Comparison of ENCODE assay signal across 27 cellular contexts in the genomic region with DNA sequence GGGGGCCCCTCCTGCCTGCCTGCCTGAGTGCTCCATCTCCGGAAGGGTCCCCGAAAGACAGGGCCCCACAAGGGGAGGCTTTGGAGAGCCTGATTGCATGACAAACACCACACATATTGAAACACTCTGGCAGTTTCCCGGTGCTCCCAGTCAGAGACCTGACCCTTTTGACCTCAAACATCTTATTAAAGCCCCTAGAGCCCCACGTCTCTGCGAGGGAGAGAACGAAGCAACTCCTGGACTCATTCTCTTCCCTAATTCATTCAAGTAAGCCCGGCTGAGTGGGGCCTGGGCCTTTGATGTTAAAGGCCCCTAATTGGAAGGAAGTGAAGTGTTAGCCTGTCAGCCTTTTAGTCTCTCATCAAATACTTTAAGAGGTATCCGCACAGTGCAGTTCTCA.
DNase-seq lines count a peak whose midpoint lies in the region; ATAC-seq lines count a peak whose summit lies in the region.
"Had no signal": no experiment of that assay in that cellular context is flagged by ENCODE, and none has a peak within 500 bp of the region (broad histone marks: within the 10 kb centered on the region; RNA-seq: fewer than 3 reads in every experiment).

No MANE protein-coding gene starts in this region.

- peak overlapping the region; percentile 10 for H3K4me2 ChIP-seq in mesenchymal stem cell (ENCODE audit: low read length, poor library complexity, severe bottlenecking)
- H3K4me2 ChIP-seq: KMS-11 had no signal

- 1 to 2% methylated on average over 8 of the region's 8 CpGs for WGBS in ectodermal cell, 2 experiments
- WGBS in mesenchymal stem cell = 12% methylated on average over 4 of the region's 8 CpGs

- H3K4ac ChIP-seq in mesenchymal stem cell (ENCODE audit: low read depth in 1 of 2, low read length in 2 of 2) = no peak overlapping the region

- no peak overlapping the region for H3K27ac Mint-ChIP-seq in immature natural killer cell
- H3K27ac Mint-ChIP-seq: activated CD4-positive, alpha-beta T cell treated with anti-CD3 and anti-CD28 coated beads, Interleukin-2, amount 10 ng/mL, durations not matched to agents 24 days and 14 days; activated CD8-positive, alpha-beta memory T cell treated with anti-CD3 and anti-CD28 coated beads, Interleukin-2, amount 10 ng/mL, durations not matched to agents 7 days and 5 days; activated naive CD4-positive, alpha-beta T cell treated with anti-CD3 and anti-CD28 coated beads for 36 hours; activated T-cell treated with anti-CD3 and anti-CD28 coated beads, Interleukin-2, amount 50 U/mL, for 72 hours; CD4-positive, CD25-positive, alpha-beta regulatory T cell; naive thymus-derived CD8-positive, alpha-beta T cell; T-helper 2 cell treated with Interferon-gamma antibody and Interleukin-4, amounts not matched to agents 5 μg/mL and 100 μg/mL, for 36 hours had no signal

- H3K23ac ChIP-seq in mesenchymal stem cell (ENCODE audit: low read length in 2 of 2) = no peak overlapping the region

- no peaks in the 10 kb centered on the region for H3K36me3 Mint-ChIP-seq in immature natural killer cell
- H3K36me3 Mint-ChIP-seq: activated CD8-positive, alpha-beta memory T cell treated with anti-CD3 and anti-CD28 coated beads, Interleukin-2, amount 10 ng/mL, durations not matched to agents 7 days and 5 days; CD4-positive, CD25-positive, alpha-beta regulatory T cell; naive thymus-derived CD8-positive, alpha-beta T cell had no signal

- no peak for ATAC-seq in HG02938 (IDR thresholded peaks at IDR 0.05; ENCODE audit: unreplicated experiment)
- ATAC-seq: activated CD8-positive, alpha-beta memory T cell treated with anti-CD3 and anti-CD28 coated beads, Interleukin-2, amount 10 ng/mL, durations not matched to agents 7 days and 5 days; activated T-cell treated with anti-CD3 and anti-CD28 coated beads, Interleukin-2, amount 50 U/mL, for 72 hours; HCT116; naive thymus-derived CD8-positive, alpha-beta T cell; SK-N-SH treated with all-trans-retinoic acid at 6 μM for 48 hours had no signal

- H2BK12ac ChIP-seq in mesenchymal stem cell (ENCODE audit: low read length in 2 of 2) = no peak overlapping the region

- H3K9me3 ChIP-seq in ectodermal cell (ENCODE audit: control insufficient read depth, low read length) = no peaks in the 10 kb centered on the region
- H3K9me3 ChIP-seq in mesenchymal stem cell (ENCODE audit: control insufficient read depth, low read length) = no peaks in the 10 kb centered on the region
- H3K9me3 ChIP-seq: left lung, transverse colon had no signal

- peaks cover 2 to 5% (median 4%) of the 10 kb centered on the region in 3 donors for H3K27me3 Mint-ChIP-seq in immature natural killer cell (ENCODE audit: low read depth in 3 of 3)
- H3K27me3 Mint-ChIP-seq: activated CD4-positive, alpha-beta T cell treated with anti-CD3 and anti-CD28 coated beads, Interleukin-2, amount 10 ng/mL, durations not matched to agents 24 days and 14 days; activated CD8-positive, alpha-beta memory T cell treated with anti-CD3 and anti-CD28 coated beads, Interleukin-2, amount 10 ng/mL, durations not matched to agents 7 days and 5 days; CD4-positive, CD25-positive, alpha-beta regulatory T cell had no signal

- no peak overlapping the region for H2BK120ac ChIP-seq in mesenchymal stem cell (ENCODE audit: low read depth, low read length)

- no peaks in the 10 kb centered on the region for H3K4me1 Mint-ChIP-seq in immature natural killer cell
- H3K4me1 Mint-ChIP-seq: activated CD4-positive, alpha-beta T cell treated with anti-CD3 and anti-CD28 coated beads, Interleukin-2, amount 10 ng/mL, durations not matched to agents 24 days and 14 days; activated CD8-positive, alpha-beta memory T cell treated with anti-CD3 and anti-CD28 coated beads, Interleukin-2, amount 10 ng/mL, durations not matched to agents 7 days and 5 days; CD4-positive, CD25-positive, alpha-beta regulatory T cell; naive thymus-derived CD8-positive, alpha-beta T cell had no signal

- H3K4me3 ChIP-seq in ectodermal cell (ENCODE audit: insufficient read depth, low read depth, low read length) (no peak overlapping the region), mesenchymal stem cell (ENCODE audit: insufficient read depth in 1 of 2, low read depth in 1 of 2, low read length in 2 of 2) (no peak overlapping the region)
- H3K4me3 ChIP-seq: left lung, transverse colon had no signal

- H2AFZ ChIP-seq in mesenchymal stem cell (ENCODE audit: low read depth, low read length) = peak overlapping the region; percentile 34

- H4K91ac ChIP-seq in mesenchymal stem cell (ENCODE audit: low read length) = no peak overlapping the region

- no peak overlapping the region for H3K9ac ChIP-seq in mesenchymal stem cell (ENCODE audit: low read length)
- H3K9ac ChIP-seq: KMS-11 had no signal

- no peak overlapping the region for H3K18ac ChIP-seq in mesenchymal stem cell (ENCODE audit: low read depth in 1 of 2, low read length in 2 of 2)

- H3K14ac ChIP-seq in mesenchymal stem cell (ENCODE audit: low read length in 2 of 2) = no peak overlapping the region

- no peaks in the 10 kb centered on the region for H3K79me1 ChIP-seq in mesenchymal stem cell (replicated peaks; ENCODE audit: low read length, poor library complexity, severe bottlenecking)

- H4K8ac ChIP-seq in mesenchymal stem cell (ENCODE audit: low read length) = no peak overlapping the region

- H3K36me3 ChIP-seq in ectodermal cell (ENCODE audit: control insufficient read depth, insufficient read depth, low read length) (no peaks in the 10 kb centered on the region), mesenchymal stem cell (ENCODE audit: control insufficient read depth in 1 of 2, insufficient read depth in 2 of 2, low read depth in 1 of 2, low read length in 2 of 2) (no peaks in the 10 kb centered on the region)
- H3K36me3 ChIP-seq: left lung, transverse colon had no signal

- no peak overlapping the region for H3K4me3 Mint-ChIP-seq in immature natural killer cell
- H3K4me3 Mint-ChIP-seq: activated CD4-positive, alpha-beta T cell treated with anti-CD3 and anti-CD28 coated beads, Interleukin-2, amount 10 ng/mL, durations not matched to agents 24 days and 14 days; activated CD8-positive, alpha-beta memory T cell treated with anti-CD3 and anti-CD28 coated beads, Interleukin-2, amount 10 ng/mL, durations not matched to agents 7 days and 5 days; activated naive CD4-positive, alpha-beta T cell treated with anti-CD3 and anti-CD28 coated beads for 36 hours; activated T-cell treated with anti-CD3 and anti-CD28 coated beads, Interleukin-2, amount 50 U/mL, for 72 hours; CD4-positive, CD25-positive, alpha-beta regulatory T cell; naive thymus-derived CD8-positive, alpha-beta T cell; T-helper 2 cell treated with Interferon-gamma antibody and Interleukin-4, amounts not matched to agents 5 μg/mL and 100 μg/mL, for 36 hours had no signal

- peak; percentile 76 for DNase-seq in NCI-H2227 (lab: John Stamatoyannopoulos, UW; ENCODE audit: unreplicated experiment)
- peak; percentile 1 for DNase-seq in mesenchymal stem cell
- peak; percentile 84 for DNase-seq in retina
- no peak for DNase-seq in cerebellar cortex (ENCODE audit: low spot score)
- DNase-seq in immature natural killer cell = no peak
- DNase-seq in AG20443 (ENCODE audit: low spot score) = no peak
- DNase-seq: activated CD4-positive, alpha-beta T cell treated with anti-CD3 and anti-CD28 coated beads, Interleukin-2, amount 10 ng/mL, durations not matched to agents 24 days and 14 days; activated CD8-positive, alpha-beta memory T cell treated with anti-CD3 and anti-CD28 coated beads, Interleukin-2, amount 10 ng/mL, durations not matched to agents 7 days and 5 days; activated naive CD4-positive, alpha-beta T cell treated with anti-CD3 and anti-CD28 coated beads for 36 hours; activated T-cell treated with anti-CD3 and anti-CD28 coated beads, Interleukin-2, amount 50 U/mL, for 72 hours; amniotic stem cell; CD4-positive, CD25-positive, alpha-beta regulatory T cell; EL; left lung; midbrain; naive thymus-derived CD8-positive, alpha-beta T cell; NCI-H146; NCI-H2171 treated with DMSO at 0.1 percent for 48 hours; NCI-H526; transverse colon had no signal

- H3K4me1 ChIP-seq in ectodermal cell (ENCODE audit: control insufficient read depth, insufficient read depth, low read length) = peaks cover 30% of the 10 kb centered on the region
- peaks cover 14% of the 10 kb centered on the region for H3K4me1 ChIP-seq in mesenchymal stem cell (ENCODE audit: control insufficient read depth, insufficient read depth, low read depth, low read length)
- H3K4me1 ChIP-seq: transverse colon had no signal

- peak overlapping the region; percentile 24 for H2BK5ac ChIP-seq in mesenchymal stem cell (ENCODE audit: low read depth, low read length, poor library complexity, severe bottlenecking)

- peak overlapping the region; percentile 22 for H2AK5ac ChIP-seq in mesenchymal stem cell (ENCODE audit: low read length, severe bottlenecking)

- no peaks in the 10 kb centered on the region for H3K9me3 Mint-ChIP-seq in immature natural killer cell
- H3K9me3 Mint-ChIP-seq: activated CD4-positive, alpha-beta T cell treated with anti-CD3 and anti-CD28 coated beads, Interleukin-2, amount 10 ng/mL, durations not matched to agents 24 days and 14 days; activated naive CD4-positive, alpha-beta T cell treated with anti-CD3 and anti-CD28 coated beads for 36 hours; activated T-cell treated with anti-CD3 and anti-CD28 coated beads, Interleukin-2, amount 50 U/mL, for 72 hours; naive thymus-derived CD8-positive, alpha-beta T cell; T-helper 2 cell treated with Interferon-gamma antibody and Interleukin-4, amounts not matched to agents 5 μg/mL and 100 μg/mL, for 36 hours had no signal

- no peak overlapping the region for H2BK15ac ChIP-seq in mesenchymal stem cell (ENCODE audit: low read depth, poor library complexity, severe bottlenecking)

- H3K27me3 ChIP-seq in ectodermal cell (ENCODE audit: control insufficient read depth, insufficient read depth, low read length, poor library complexity, severe bottlenecking) (no peaks in the 10 kb centered on the region), mesenchymal stem cell (ENCODE audit: control insufficient read depth in 1 of 2, insufficient read depth in 1 of 2, low read length in 2 of 2) (no peaks in the 10 kb centered on the region)
- H3K27me3 ChIP-seq: left lung, transverse colon had no signal

- H3K27ac ChIP-seq in ectodermal cell (ENCODE audit: insufficient read depth, low read depth, low read length, poor library complexity, severe bottlenecking) = peak overlapping the region; percentile 79
- peak overlapping the region; percentile 59 for H3K27ac ChIP-seq in mesenchymal stem cell (ENCODE audit: low read length, poor library complexity, severe bottlenecking)
- H3K27ac ChIP-seq: KMS-11, left lung, RWPE1, transverse colon had no signal

Comparison
In these comparisons a context has a peak if more than half of its experiments do, and no peak if none do; other contexts are left out.
1. DNase-seq: peak in NCI-H2227 (single experiment), mesenchymal stem cell (single experiment) and retina (single experiment); none in cerebellar cortex (single experiment), immature natural killer cell (0 of 3) and AG20443 (single experiment).